Comparison of ENCODE assay signal across 23 cellular contexts in the genomic region with DNA sequence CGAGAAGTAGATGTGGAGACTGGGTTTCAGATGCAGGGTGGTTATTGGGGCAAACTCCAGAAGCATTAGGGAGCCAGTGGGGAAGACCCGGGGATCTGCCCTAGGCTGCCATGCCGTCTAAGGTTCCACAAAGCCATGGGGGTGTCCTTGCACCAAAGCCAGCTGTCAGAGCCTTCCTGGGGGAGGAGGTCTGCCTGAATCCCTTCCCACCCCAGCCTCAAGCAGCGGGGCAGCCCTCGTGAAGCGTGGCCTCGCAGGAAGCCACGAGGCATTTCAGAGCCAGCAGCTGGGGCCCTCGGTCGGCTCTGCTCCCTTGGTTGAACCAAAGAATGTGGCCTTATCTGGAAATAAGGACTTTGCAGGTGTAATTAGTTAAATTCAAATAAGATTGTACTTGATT. TPM values are rescaled to one million over a fixed set of nuclear protein-coding genes. Genes with fewer than 3 reads are reported as not detected.
DNase-seq lines count a peak whose midpoint lies in the region; ATAC-seq and TF ChIP-seq lines count a peak whose summit lies in the region.
"Had no signal": no experiment of that assay in that cellular context is flagged by ENCODE, and none has a peak within 500 bp of the region (broad histone marks: within the 10 kb centered on the region; RNA-seq: fewer than 3 reads in every experiment).

No MANE protein-coding gene starts in this region.

- H3K27ac ChIP-seq in BLaER1 (no peak overlapping the region), ascending aorta (peak overlapping the region; percentile 9 to 94), neuronal stem cell (replicated peaks; ENCODE audit: low read length) (no peak overlapping the region), suprapubic skin (no peak overlapping the region)
- H3K27ac ChIP-seq: C4-2B, HL-60, SK-N-MC had no signal

- ATAC-seq in GM19328 (IDR thresholded peaks at IDR 0.05; ENCODE audit: unreplicated experiment) (no peak), HG03520 (IDR thresholded peaks at IDR 0.05; ENCODE audit: unreplicated experiment) (no peak)
- ATAC-seq: CD8-positive, alpha-beta T cell had no signal

- H4K20me1 ChIP-seq in BLaER1: no peaks in the 10 kb centered on the region

- H3K18ac ChIP-seq in neuronal stem cell (ENCODE audit: low read length): no peak overlapping the region

- DNase-seq in ascending aorta (ENCODE audit: low spot score in 2 of 2): no peak
- no peak for DNase-seq in neuronal stem cell (ENCODE audit: low spot score)
- peak; percentile 20 to 50 for DNase-seq in suprapubic skin (ENCODE audit: low spot score in 2 of 2)
- no peak for DNase-seq in NCI-H510A treated with DMSO at 0.1 percent for 48 hours (lab: John Stamatoyannopoulos, UW)
- DNase-seq: AML-193; Caco-2; CD8-positive, alpha-beta T cell; GOT3; HFFc6; Karpas-422; NCI-H1092 treated with DMSO at 0.1 percent for 48 hours; NCI-H1436 treated with DMSO at 0.1 percent for 48 hours; NCI-H187 treated with DMSO at 0.1 percent for 48 hours; NCI-H524 treated with DMSO at 0.1 percent for 48 hours; NCI-H774; SIG-M5 had no signal

- intact Hi-C loops in ascending aorta (cut with DNase I): no loop called here

- no peak overlapping the region for H3K4me3 ChIP-seq in BLaER1
- no peak overlapping the region for H3K4me3 ChIP-seq in ascending aorta
- H3K4me3 ChIP-seq in neuronal stem cell (ENCODE audit: low read length in 2 of 2): no peak overlapping the region
- H3K4me3 ChIP-seq in suprapubic skin: no peak overlapping the region
- H3K4me3 ChIP-seq: HAP-1, SK-N-MC had no signal

- no peak for TF ChIP-seq EP300 in suprapubic skin (IDR thresholded peaks at IDR 0.05)

- peak overlapping the region; percentile 50 for H3K14ac ChIP-seq in neuronal stem cell (ENCODE audit: low read length)

- no peak overlapping the region for H4K8ac ChIP-seq in neuronal stem cell (ENCODE audit: low read depth, low read length)

- H2AFZ ChIP-seq in neuronal stem cell (ENCODE audit: low read length): no peak overlapping the region

- no peak overlapping the region for H4K91ac ChIP-seq in neuronal stem cell (ENCODE audit: low read depth, low read length, poor library complexity)

- H3K9me3 ChIP-seq in BLaER1 (peaks cover 5% of the 10 kb centered on the region; the same call in 1 of the 2 replicates), ascending aorta (no peaks in the 10 kb centered on the region), neuronal stem cell (replicated peaks in 1 of 2; ENCODE audit: control insufficient read depth in 2 of 2, insufficient read depth in 1 of 2, low read depth in 1 of 2, low read length in 2 of 2) (no peaks in the 10 kb centered on the region), suprapubic skin (no peaks in the 10 kb centered on the region)
- H3K9me3 ChIP-seq: Caco-2, HAP-1 had no signal

- no peaks in the 10 kb centered on the region for H3K36me3 ChIP-seq in BLaER1
- peaks cover 19 to 40% of the 10 kb centered on the region in 2 donors for H3K36me3 ChIP-seq in ascending aorta
- H3K36me3 ChIP-seq in neuronal stem cell (replicated peaks in 1 of 2; ENCODE audit: control insufficient read depth in 2 of 2, insufficient read depth in 2 of 2, low read length in 2 of 2): no peaks in the 10 kb centered on the region
- H3K36me3 ChIP-seq in suprapubic skin: no peaks in the 10 kb centered on the region
- H3K36me3 ChIP-seq: HAP-1 had no signal

- H2AK5ac ChIP-seq in neuronal stem cell (ENCODE audit: low read depth, low read length): no peak overlapping the region

- H2BK12ac ChIP-seq in neuronal stem cell (ENCODE audit: low read length): no peak overlapping the region

- no peaks in the 10 kb centered on the region for H3K79me1 ChIP-seq in neuronal stem cell (ENCODE audit: low read depth, low read length)

- no peak overlapping the region for H3K4ac ChIP-seq in neuronal stem cell (ENCODE audit: low read length)

- no peak overlapping the region for H2BK15ac ChIP-seq in neuronal stem cell (ENCODE audit: low read length)

- H3K4me1 ChIP-seq in BLaER1: peaks cover 40% of the 10 kb centered on the region
- peaks cover 4 to 17% of the 10 kb centered on the region in 2 donors for H3K4me1 ChIP-seq in ascending aorta
- no peaks in the 10 kb centered on the region for H3K4me1 ChIP-seq in neuronal stem cell (ENCODE audit: control insufficient read depth in 2 of 2, insufficient read depth in 1 of 2, low read depth in 1 of 2, low read length in 2 of 2)
- H3K4me1 ChIP-seq in suprapubic skin: no peaks in the 10 kb centered on the region
- H3K4me1 ChIP-seq: Caco-2, HAP-1 had no signal

- no peak for TF ChIP-seq POLR2A in suprapubic skin (IDR thresholded peaks at IDR 0.05)

- WGBS in neuronal stem cell (ENCODE audit: extremely low coverage in 2 of 2, insufficient read length in 2 of 2, insufficient replicate concordance in 1 of 2), 2 donors: no CpG with 5 or more reads among the region's 10 CpGs
- whole genome bisulfite sequencing in suprapubic skin: 88% methylated on average over 9 of the region's 10 CpGs

- H3K9ac ChIP-seq in BLaER1 (no peak overlapping the region), neuronal stem cell (ENCODE audit: low read depth, low read length, poor library complexity) (no peak overlapping the region)

- no peak overlapping the region for H2BK5ac ChIP-seq in neuronal stem cell (ENCODE audit: low read length)

- no peak overlapping the region for H2BK120ac ChIP-seq in neuronal stem cell (ENCODE audit: low read depth, low read length)

- H3K27me3 ChIP-seq in BLaER1 (no peaks in the 10 kb centered on the region), ascending aorta (no peaks in the 10 kb centered on the region), neuronal stem cell (ENCODE audit: control insufficient read depth in 3 of 3, insufficient read depth in 3 of 3, low read depth in 1 of 3, low read length in 3 of 3) (peaks cover 0 to 6% (median 2%) of the 10 kb centered on the region in 3 experiments), suprapubic skin (no peaks in the 10 kb centered on the region)

- no peak overlapping the region for H3K23ac ChIP-seq in neuronal stem cell (ENCODE audit: low read depth, low read length, poor library complexity)

- peak overlapping the region; percentile 48 for H3K4me2 ChIP-seq in BLaER1
- H3K4me2 ChIP-seq in neuronal stem cell (ENCODE audit: insufficient read depth, low read length, poor library complexity, severe bottlenecking): no peak overlapping the region

- no peak for TF ChIP-seq CTCF in ascending aorta (IDR thresholded peaks at IDR 0.05)
- TF ChIP-seq CTCF in suprapubic skin (IDR thresholded peaks at IDR 0.05): no peak

RNA-seq across cellular contexts. Expression of a gene that starts 51.2 kb away (rescaled TPM):
- total RNA-seq in ascending aorta (50.7 TPM), suprapubic skin (10 to 100 TPM; 32.2 to 63.6 (median 39.7) TPM)
- polyA plus RNA-seq in neuronal stem cell (2013, experiment 1 of 2): 35.5 TPM
- 36.1 TPM for polyA plus RNA-seq in neuronal stem cell (2013, experiment 2 of 2)

RNA-seq across cellular contexts. Expression of a gene that starts 56.2 kb away (rescaled TPM):
- total RNA-seq in ascending aorta (191 TPM), suprapubic skin (10 to 100 TPM in 3 of 4 donors, 1 to 10 TPM in 1; 10.0 to 16.1 (median 11.2) TPM)
- polyA plus RNA-seq in neuronal stem cell (2013, experiment 1 of 2): 0.04 TPM
- 0.07 TPM for polyA plus RNA-seq in neuronal stem cell (2013, experiment 2 of 2)
- total RNA-seq: CD8-positive, alpha-beta T cell had no signal

Comparison
In these comparisons a context has a peak if more than half of its experiments do, and no peak if none do; other contexts are left out.
1. H3K27ac ChIP-seq: peak in ascending aorta (2 of 2); none in BLaER1 (single experiment), neuronal stem cell (single experiment) and suprapubic skin (single experiment).
2. DNase-seq: peak in suprapubic skin (2 of 2); none in ascending aorta (0 of 2), neuronal stem cell (single experiment) and NCI-H510A treated with DMSO at 0.1 percent for 48 hours (single experiment).
3. RNA of a gene that starts 56.2 kb away (total RNA-seq): 191 TPM in ascending aorta (single experiment); 10.0 to 16.1 TPM in suprapubic skin; every median in the first group is over 10 times any median in the second.